Comparison of ENCODE assay signal across 7 cellular contexts in the genomic region with DNA sequence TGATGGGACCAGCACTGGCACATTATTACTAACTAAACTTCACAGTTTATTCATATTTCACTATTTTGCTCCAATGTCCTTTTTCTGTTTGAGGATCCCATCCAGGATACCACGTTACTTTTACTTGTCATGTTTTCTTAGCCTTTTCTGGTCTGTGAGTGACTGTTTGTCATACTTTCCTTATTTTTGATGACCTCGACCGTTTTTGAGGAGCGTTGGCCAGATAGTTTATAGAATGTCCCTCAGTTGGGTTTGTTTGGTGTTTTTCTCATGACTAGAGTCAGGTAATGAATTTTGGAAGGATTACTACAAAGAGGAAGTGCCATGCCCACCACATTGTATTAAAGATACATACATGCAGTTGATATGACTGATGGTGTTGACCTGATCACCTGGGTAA.
"Had no signal": no experiment of that assay in that cellular context is flagged by ENCODE, and none has a peak within 500 bp of the region (broad histone marks: within the 10 kb centered on the region; RNA-seq: fewer than 3 reads in every experiment).

No MANE protein-coding gene starts in this region.

- H3K9ac ChIP-seq: KMS-11 had no signal

- DNase-seq: IMR-90, KBM-7, KG1 had no signal

- FAIRE-seq: HTR-8/SVneo, K562 had no signal

- H3K4me3 ChIP-seq: K562 had no signal

- ATAC-seq: K562 had no signal

- H3K27ac ChIP-seq: HL-60, KMS-11 had no signal

- H3K4me2 ChIP-seq: KMS-11 had no signal
